ENCODE assay signal across 13 cellular contexts in genomic region chrX:56782791-56783449, GRCh38. TPM values are rescaled to one million over a fixed set of nuclear protein-coding genes. Genes with fewer than 3 reads are reported as not detected.
DNase-seq lines count a peak whose midpoint lies in the region; ATAC-seq and TF ChIP-seq lines count a peak whose summit lies in the region.
"Had no signal": no experiment of that assay in that cellular context is flagged by ENCODE, and none has a peak within 500 bp of the region (broad histone marks: within the 10 kb centered on the region; RNA-seq: fewer than 3 reads in every experiment).

No MANE protein-coding gene starts in this region.

- H3K4me1 ChIP-seq in CD4-positive, CD25-positive, alpha-beta regulatory T cell (ENCODE audit: control insufficient read depth, insufficient read depth, low read length, poor library complexity, severe bottlenecking) = peaks cover 4% of the 10 kb centered on the region
- peaks cover 13% of the 10 kb centered on the region for H3K4me1 ChIP-seq in MM.1S (ENCODE audit: low read length)
- H3K4me1 ChIP-seq in osteoblast (ENCODE audit: insufficient read depth, low read length) = peaks cover 2% of the 10 kb centered on the region
- H3K4me1 ChIP-seq: Caco-2, left ventricle myocardium inferior had no signal

- H3K36me3 ChIP-seq in CD4-positive, CD25-positive, alpha-beta regulatory T cell (ENCODE audit: control insufficient read depth, insufficient read depth, low read length) = peaks cover 6% of the 10 kb centered on the region
- no peaks in the 10 kb centered on the region for H3K36me3 ChIP-seq in MM.1S (replicated peaks; ENCODE audit: insufficient read depth, low read length)
- H3K36me3 ChIP-seq in osteoblast (ENCODE audit: insufficient read depth, low read length) = no peaks in the 10 kb centered on the region
- H3K36me3 ChIP-seq: left ventricle myocardium inferior had no signal

- H3K4me3 ChIP-seq in CD4-positive, CD25-positive, alpha-beta regulatory T cell (ENCODE audit: low read depth, low read length) = peak overlapping the region; percentile 13
- H3K4me3 ChIP-seq in MM.1S (ENCODE audit: low read length) (peak overlapping the region; percentile 31; the same call in 1 of the 2 replicates), osteoblast (ENCODE audit: insufficient read depth, low read length) (peak overlapping the region; percentile 73)
- H3K4me3 ChIP-seq: left ventricle myocardium inferior had no signal

- no peaks in the 10 kb centered on the region for H3K27me3 ChIP-seq in CD4-positive, CD25-positive, alpha-beta regulatory T cell (ENCODE audit: control insufficient read depth, insufficient read depth, low read length)
- no peaks in the 10 kb centered on the region for H3K27me3 ChIP-seq in MM.1S (replicated peaks; ENCODE audit: insufficient read depth, low read length)
- no peaks in the 10 kb centered on the region for H3K27me3 ChIP-seq in osteoblast (ENCODE audit: insufficient read depth, low read length)

- no peaks in the 10 kb centered on the region for H3K27me3 Mint-ChIP-seq in CD4-positive, CD25-positive, alpha-beta regulatory T cell
- no peaks in the 10 kb centered on the region for H3K27me3 Mint-ChIP-seq in dendritic cell treated with granulocyte-macrophage colony-stimulating factor and Interleukin-4, amounts not matched to agents 40 ng/mL and 50 ng/mL, for 4 days
- H3K27me3 Mint-ChIP-seq in glutamatergic neuron (ENCODE audit: unreplicated experiment) = peaks cover 3% of the 10 kb centered on the region

- no peak overlapping the region for H3K27ac ChIP-seq in CD4-positive, CD25-positive, alpha-beta regulatory T cell (ENCODE audit: insufficient read depth, low read length, poor library complexity, severe bottlenecking)
- H3K27ac ChIP-seq in MM.1S (ENCODE audit: low read length) (peak overlapping the region; percentile 67), osteoblast (ENCODE audit: low read depth, low read length) (no peak overlapping the region)
- H3K27ac ChIP-seq: left ventricle myocardium inferior had no signal

- H3K79me2 ChIP-seq in MM.1S (ENCODE audit: low read length) (no peaks in the 10 kb centered on the region), osteoblast (ENCODE audit: insufficient read depth, low read length) (no peaks in the 10 kb centered on the region)

- peaks cover 7% of the 10 kb centered on the region; the same call in 1 of the 2 replicates for H3F3A ChIP-seq in MM.1S (ENCODE audit: insufficient read depth, low read length)

- H3K4me2 ChIP-seq in MM.1S (ENCODE audit: low read depth, low read length) (peak overlapping the region; percentile 57; the same call in 1 of the 2 replicates), osteoblast (ENCODE audit: insufficient read depth, low read length) (peak overlapping the region; percentile 77)

- DNase-seq in CD4-positive, CD25-positive, alpha-beta regulatory T cell = no peak
- DNase-seq in MM.1S (no peak), osteoblast (ENCODE audit: insufficient read length, low spot score, missing footprints) (no peak), glutamatergic neuron (no peak), NCI-H345 treated with DMSO at 0.1 percent for 48 hours (lab: John Stamatoyannopoulos, UW; ENCODE audit: unreplicated experiment) (no peak)
- DNase-seq: activated T-cell treated with anti-CD3 and anti-CD28 coated beads for 4 hours, Caco-2, cortex of kidney, left ventricle myocardium inferior, small intestine had no signal

- no peak for ATAC-seq in CD4-positive, CD25-positive, alpha-beta regulatory T cell (ENCODE audit: low read depth in 2 of 2)
- no peak for ATAC-seq in HG03432 (IDR thresholded peaks at IDR 0.05; ENCODE audit: unreplicated experiment)
- no peak for ATAC-seq in GM18520 (IDR thresholded peaks at IDR 0.05; ENCODE audit: unreplicated experiment)

- no peaks in the 10 kb centered on the region for H3K9me3 ChIP-seq in CD4-positive, CD25-positive, alpha-beta regulatory T cell (ENCODE audit: control insufficient read depth in 2 of 2, low read length in 2 of 2)
- no peaks in the 10 kb centered on the region for H3K9me3 ChIP-seq in MM.1S (replicated peaks; ENCODE audit: insufficient read depth, low read length)
- H3K9me3 ChIP-seq in osteoblast (ENCODE audit: low read depth, low read length) = no peaks in the 10 kb centered on the region
- H3K9me3 ChIP-seq: Caco-2, left ventricle myocardium inferior had no signal

- no peaks in the 10 kb centered on the region for H3K9me2 ChIP-seq in MM.1S (replicated peaks; ENCODE audit: insufficient read depth, low read length)

- no peaks in the 10 kb centered on the region for H3K9me3 Mint-ChIP-seq in CD4-positive, CD25-positive, alpha-beta regulatory T cell
- peaks cover 6% of the 10 kb centered on the region for H3K9me3 Mint-ChIP-seq in dendritic cell treated with granulocyte-macrophage colony-stimulating factor and Interleukin-4, amounts not matched to agents 40 ng/mL and 50 ng/mL, for 4 days
- H3K9me3 Mint-ChIP-seq in glutamatergic neuron (ENCODE audit: unreplicated experiment) = peaks cover 1% of the 10 kb centered on the region

- H4K20me1 ChIP-seq in MM.1S (ENCODE audit: insufficient read depth, low read length) = no peaks in the 10 kb centered on the region
- H4K20me1 ChIP-seq in osteoblast (ENCODE audit: insufficient read depth, low read length) = peaks cover 3% of the 10 kb centered on the region

- H3K36me3 Mint-ChIP-seq in CD4-positive, CD25-positive, alpha-beta regulatory T cell = peaks cover 15% of the 10 kb centered on the region
- peaks cover 34% of the 10 kb centered on the region for H3K36me3 Mint-ChIP-seq in dendritic cell treated with granulocyte-macrophage colony-stimulating factor and Interleukin-4, amounts not matched to agents 40 ng/mL and 50 ng/mL, for 4 days (ENCODE audit: low read depth)
- H3K36me3 Mint-ChIP-seq in glutamatergic neuron (ENCODE audit: unreplicated experiment) = peaks cover 4% of the 10 kb centered on the region

- intact Hi-C loops in dendritic cell treated with granulocyte-macrophage colony-stimulating factor and Interleukin-4, amounts not matched to agents 40 ng/mL and 50 ng/mL, for 4 days (cut with micrococcal nuclease) = no loop called here

- TF ChIP-seq CTCF in MM.1S (IDR thresholded peaks at IDR 0.05; ENCODE audit: low read length) = no peak
- no peak for TF ChIP-seq CTCF in osteoblast (IDR thresholded peaks at IDR 0.05; ENCODE audit: extremely low read depth, low read depth, low read length)
- no peak for TF ChIP-seq CTCF in glutamatergic neuron (IDR thresholded peaks at IDR 0.05; ENCODE audit: partially characterized antibody, unreplicated experiment)

- H2AFZ ChIP-seq in MM.1S (ENCODE audit: low read length) (peak overlapping the region; percentile 28), osteoblast (ENCODE audit: low read length) (peak overlapping the region; percentile 92)

- peak overlapping the region in 3 of 4 donors; percentile 93 to 96 (median 94) for H3K4me3 Mint-ChIP-seq in CD4-positive, CD25-positive, alpha-beta regulatory T cell
- H3K4me3 Mint-ChIP-seq in dendritic cell treated with granulocyte-macrophage colony-stimulating factor and Interleukin-4, amounts not matched to agents 40 ng/mL and 50 ng/mL, for 4 days = no peak overlapping the region
- no peak overlapping the region for H3K4me3 Mint-ChIP-seq in glutamatergic neuron (ENCODE audit: unreplicated experiment)

- H3K27ac Mint-ChIP-seq in CD4-positive, CD25-positive, alpha-beta regulatory T cell = peak overlapping the region; percentile 61 to 94 (median 66)
- peak overlapping the region; percentile 62 for H3K27ac Mint-ChIP-seq in dendritic cell treated with granulocyte-macrophage colony-stimulating factor and Interleukin-4, amounts not matched to agents 40 ng/mL and 50 ng/mL, for 4 days
- H3K27ac Mint-ChIP-seq in glutamatergic neuron (ENCODE audit: unreplicated experiment) = no peak overlapping the region

- peaks cover 7 to 41% (median 16%) of the 10 kb centered on the region in 4 donors for H3K4me1 Mint-ChIP-seq in CD4-positive, CD25-positive, alpha-beta regulatory T cell
- H3K4me1 Mint-ChIP-seq in dendritic cell treated with granulocyte-macrophage colony-stimulating factor and Interleukin-4, amounts not matched to agents 40 ng/mL and 50 ng/mL, for 4 days (ENCODE audit: low read depth) = peaks cover 65% of the 10 kb centered on the region
- no peaks in the 10 kb centered on the region for H3K4me1 Mint-ChIP-seq in glutamatergic neuron (ENCODE audit: low read depth, unreplicated experiment)

- peak overlapping the region; percentile 79 for H3K9ac ChIP-seq in MM.1S (ENCODE audit: low read length)

RNA-seq across cellular contexts. Expression of gene NBDY, which starts 53.9 kb away (rescaled TPM):
- total RNA-seq in CD4-positive, CD25-positive, alpha-beta regulatory T cell = 29.0 TPM
- polyA plus RNA-seq in CD4-positive, CD25-positive, alpha-beta regulatory T cell = 10 to 100 TPM; 47.3 to 61.5 (median 56.0) TPM
- total RNA-seq in osteoblast (6.5 and 9.0 TPM in 2 replicates), glutamatergic neuron (ENCODE audit: unreplicated experiment) (53.6 TPM)

Comparison
In these comparisons a context has a peak if more than half of its experiments do, and no peak if none do; other contexts are left out.
1. H3K4me3 ChIP-seq: peak in every context shown above with its lines; median percentile 73 in osteoblast; 31 in MM.1S; 13 in CD4-positive, CD25-positive, alpha-beta regulatory T cell.
2. H3K4me3 Mint-ChIP-seq: peak in CD4-positive, CD25-positive, alpha-beta regulatory T cell (3 of 4); none in dendritic cell treated with granulocyte-macrophage colony-stimulating factor and Interleukin-4, amounts not matched to agents 40 ng/mL and 50 ng/mL, for 4 days (single experiment) and glutamatergic neuron (single experiment).